ENCODE assay signal across 11 cellular contexts in the genomic region with DNA sequence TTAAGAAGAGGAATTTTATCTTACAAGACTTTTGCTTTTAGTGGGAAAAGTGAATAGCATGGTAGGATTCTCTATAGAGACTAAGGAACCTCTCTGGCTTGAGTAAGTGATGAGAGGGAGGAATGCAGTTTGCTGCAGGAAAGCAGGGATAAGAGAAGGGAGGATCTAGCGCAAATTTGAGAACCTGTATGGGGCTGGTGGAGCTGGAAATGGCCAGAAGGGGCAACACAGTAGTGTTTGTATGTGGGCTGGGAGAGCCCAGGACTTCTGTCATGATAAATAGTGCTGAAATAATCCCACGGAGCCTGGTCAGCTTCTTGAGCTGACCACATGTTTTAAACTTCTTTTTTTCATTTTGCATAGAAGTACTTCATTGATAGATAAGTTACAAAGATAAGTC. TPM values are rescaled to one million over a fixed set of nuclear protein-coding genes. Genes with fewer than 3 reads are reported as not detected.
A peak's percentile ranks its signal among the peaks of the same experiment; 100 is the strongest.
DNase-seq lines count a peak whose midpoint lies in the region; ATAC-seq and TF ChIP-seq lines count a peak whose summit lies in the region.
"Had no signal": no experiment of that assay in that cellular context is flagged by ENCODE, and none has a peak within 500 bp of the region (broad histone marks: within the 10 kb centered on the region; RNA-seq: fewer than 3 reads in every experiment).

No MANE protein-coding gene starts in this region.

- H3K4me1 ChIP-seq in hepatocyte (ENCODE audit: insufficient read depth) (peaks cover 7% of the 10 kb centered on the region), stomach smooth muscle (ENCODE audit: control insufficient read depth, insufficient read depth, low read length) (peaks cover 7% of the 10 kb centered on the region)

- H4K20me1 ChIP-seq in hepatocyte (ENCODE audit: insufficient read depth, poor library complexity, severe bottlenecking): no peaks in the 10 kb centered on the region

- H3K9me2 ChIP-seq in hepatocyte (replicated peaks; ENCODE audit: insufficient read depth): no peaks in the 10 kb centered on the region

- H3K27me3 ChIP-seq in hepatocyte (no peaks in the 10 kb centered on the region), stomach smooth muscle (ENCODE audit: control insufficient read depth in 1 of 2, insufficient read depth in 2 of 2, low read length in 2 of 2) (no peaks in the 10 kb centered on the region)

- peaks cover 35% of the 10 kb centered on the region for H3K27me3 Mint-ChIP-seq in T-helper 17 cell

- H3K9me3 ChIP-seq in T-helper 17 cell (ENCODE audit: control insufficient read depth, low read length, poor library complexity, severe bottlenecking) (no peaks in the 10 kb centered on the region), hepatocyte (ENCODE audit: low read depth) (no peaks in the 10 kb centered on the region), stomach smooth muscle (ENCODE audit: control insufficient read depth in 2 of 2, low read length in 2 of 2) (no peaks in the 10 kb centered on the region)

- ATAC-seq in T-helper 17 cell (no peak), GM18861 (IDR thresholded peaks at IDR 0.05; ENCODE audit: unreplicated experiment) (no peak)

- H3K79me2 ChIP-seq in hepatocyte: no peaks in the 10 kb centered on the region

- H3K4me3 ChIP-seq in hepatocyte: no peak overlapping the region
- no peak overlapping the region for H3K4me3 ChIP-seq in stomach smooth muscle (ENCODE audit: low read length in 2 of 2)
- H3K4me3 ChIP-seq in lower leg skin (ENCODE audit: low read depth, poor library complexity, severe bottlenecking): no peak overlapping the region

- H3K9ac ChIP-seq in stomach smooth muscle (ENCODE audit: low read length in 2 of 2): peak overlapping the region; percentile 29 to 61

- H3K27ac ChIP-seq in hepatocyte: no peak overlapping the region
- no peak overlapping the region for H3K27ac ChIP-seq in stomach smooth muscle (ENCODE audit: low read length)

- 43% methylated on average over 2 of the region's 2 CpGs for WGBS in hepatocyte (ENCODE audit: low lambda C conversion rate, missing lambda C conversion rate)
- 63 to 66% methylated on average over 2 of the region's 2 CpGs for WGBS in lower leg skin, 2 donors

- H3K4me3 Mint-ChIP-seq in T-helper 17 cell: peak overlapping the region; percentile 33

- H3K36me3 Mint-ChIP-seq in T-helper 17 cell (ENCODE audit: low read depth): no peaks in the 10 kb centered on the region

- H3K27ac Mint-ChIP-seq in T-helper 17 cell: no peak overlapping the region

- intact Hi-C loops in lower leg skin (cut with DNase I; ENCODE audit: low total_unique reads): no loop called here

- peaks cover 2% of the 10 kb centered on the region for H3K4me1 Mint-ChIP-seq in T-helper 17 cell

- H3K36me3 ChIP-seq in hepatocyte (replicated peaks; ENCODE audit: insufficient read depth, low read depth) (no peaks in the 10 kb centered on the region), stomach smooth muscle (ENCODE audit: control insufficient read depth in 2 of 2, insufficient read depth in 2 of 2, low read length in 2 of 2) (no peaks in the 10 kb centered on the region)

- DNase-seq in NCI-H82 (lab: John Stamatoyannopoulos, UW) (peak; percentile 52), NCI-H82 treated with DMSO at 0.1 percent for 48 hours (lab: John Stamatoyannopoulos, UW; ENCODE audit: unreplicated experiment) (no peak), T-helper 17 cell (no peak), hepatocyte (ENCODE audit: low spot score) (no peak), lower leg skin (ENCODE audit: low spot score in 2 of 2) (no peak)
- DNase-seq in stimulated activated CD4-positive, alpha-beta T cell treated with anti-CD3 and anti-CD28 coated beads, Interleukin-4, amount 100 ng/mL, for 4 hours: no peak
- DNase-seq: ACHN, activated gamma-delta T cell, small intestine had no signal

- H3K4me2 ChIP-seq in hepatocyte: peak overlapping the region; percentile 94

- H2AFZ ChIP-seq in hepatocyte: peak overlapping the region; percentile 82

- no peak for TF ChIP-seq POLR2A in lower leg skin (IDR thresholded peaks at IDR 0.05)

- no peak for TF ChIP-seq CTCF in hepatocyte (IDR thresholded peaks at IDR 0.05; ENCODE audit: poor library complexity)
- TF ChIP-seq CTCF in lower leg skin (IDR thresholded peaks at IDR 0.05): no peak

RNA-seq across cellular contexts. Expression of a gene that starts 11.1 kb away (rescaled TPM):
- total RNA-seq in T-helper 17 cell (under 1 TPM in 1 of 2 donors, not detected in 1; 0.12 TPM), hepatocyte (1.00 and 1.2 TPM in 2 replicates), lower leg skin (1 to 10 TPM in 2 of 4 donors, under 1 TPM in 2; 0.63 to 4.7 (median 1.6) TPM)
- polyA plus RNA-seq in hepatocyte: 0.75 and 0.91 TPM in 2 replicates
